14 cellular contexts compared by ENCODE assay signal in the genomic region with DNA sequence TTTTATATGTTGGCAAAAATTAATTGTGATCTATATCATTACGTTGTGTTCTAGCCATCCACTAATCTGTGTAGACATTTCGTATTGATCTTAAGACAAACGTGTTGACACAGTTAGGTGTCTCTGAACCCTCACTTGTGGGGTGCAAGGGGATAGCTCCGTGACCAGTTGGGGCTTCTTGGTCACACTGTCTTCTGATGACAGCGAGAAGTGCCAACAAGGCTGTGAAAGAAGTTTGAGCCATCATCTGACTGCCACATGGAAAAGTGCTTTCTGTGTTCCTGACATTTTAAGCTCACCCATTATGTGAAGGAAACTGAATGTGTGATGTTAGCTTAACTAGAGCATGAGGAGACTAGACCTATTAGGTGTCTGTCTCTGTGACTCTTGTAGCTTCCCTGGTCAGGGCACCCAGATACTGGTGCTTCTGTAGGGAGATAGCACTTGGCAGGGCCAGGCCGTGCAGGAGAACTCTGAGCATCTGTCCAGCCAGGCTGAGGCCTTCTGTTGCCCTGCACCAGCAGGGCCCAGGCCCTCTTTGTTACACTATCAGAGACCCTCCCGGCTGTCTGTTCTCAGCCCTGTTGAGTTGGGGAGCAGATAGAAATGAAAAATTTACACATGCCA. TPM values are rescaled to one million over a fixed set of nuclear protein-coding genes. Genes with fewer than 3 reads are reported as not detected.
DNase-seq lines count a peak whose midpoint lies in the region; ATAC-seq and TF ChIP-seq lines count a peak whose summit lies in the region.
"Had no signal": no experiment of that assay in that cellular context is flagged by ENCODE, and none has a peak within 500 bp of the region (broad histone marks: within the 10 kb centered on the region; RNA-seq: fewer than 3 reads in every experiment).

No MANE protein-coding gene starts in this region.

- no peaks in the 10 kb centered on the region for H3K9me3 ChIP-seq in left ventricle myocardium inferior (replicated peaks)
- no peaks in the 10 kb centered on the region for H3K9me3 ChIP-seq in effector memory CD4-positive, alpha-beta T cell (ENCODE audit: control insufficient read depth, low read length)
- H3K9me3 ChIP-seq: BE2C had no signal

- DNase-seq in natural killer cell (no peak), left ventricle myocardium inferior (no peak)
- no peak for DNase-seq in natural killer cell treated with Interleukin-12 subunit alpha and Interleukin-12 subunit beta and Interleukin-15 and Interleukin-18, amount 100 ng/mL, for 72 hours (ENCODE audit: low spot score)
- no peak for DNase-seq in effector memory CD4-positive, alpha-beta T cell
- DNase-seq: BE2C; CD8-positive, alpha-beta T cell; H7; Kasumi-1; NCI-H187 treated with DMSO at 0.1 percent for 48 hours; NCI-H446 treated with DMSO at 0.1 percent for 48 hours; NCI-H748 treated with DMSO at 0.1 percent for 48 hours had no signal

- peaks cover 62% of the 10 kb centered on the region for H3K4me1 ChIP-seq in left ventricle myocardium inferior
- no peaks in the 10 kb centered on the region for H3K4me1 ChIP-seq in effector memory CD4-positive, alpha-beta T cell (ENCODE audit: control insufficient read depth, insufficient read depth, low read length, poor library complexity, severe bottlenecking)
- H3K4me1 ChIP-seq: BE2C had no signal

- H3K27me3 ChIP-seq in left ventricle myocardium inferior (ENCODE audit: low read depth): no peaks in the 10 kb centered on the region
- H3K27me3 ChIP-seq in effector memory CD4-positive, alpha-beta T cell (replicated peaks; ENCODE audit: control insufficient read depth, insufficient read depth, low read length, poor library complexity, severe bottlenecking): no peaks in the 10 kb centered on the region
- H3K27me3 ChIP-seq: BE2C had no signal

- H3K27me3 Mint-ChIP-seq in natural killer cell (ENCODE audit: low read depth in 2 of 2) (no peaks in the 10 kb centered on the region), brain (no peaks in the 10 kb centered on the region)
- H3K27me3 Mint-ChIP-seq in natural killer cell treated with Interleukin-12 subunit alpha and Interleukin-12 subunit beta and Interleukin-15 and Interleukin-18, amount 100 ng/mL, for 72 hours: no peaks in the 10 kb centered on the region

- H3K36me3 ChIP-seq in left ventricle myocardium inferior: peaks cover 40% of the 10 kb centered on the region
- H3K36me3 ChIP-seq in effector memory CD4-positive, alpha-beta T cell (ENCODE audit: control insufficient read depth, insufficient read depth, low read length): peaks cover 53% of the 10 kb centered on the region

- no peak overlapping the region for H3K4me3 ChIP-seq in left ventricle myocardium inferior
- H3K4me3 ChIP-seq in effector memory CD4-positive, alpha-beta T cell (ENCODE audit: insufficient read depth, low read depth, low read length, poor library complexity, severe bottlenecking): no peak overlapping the region

- intact Hi-C loops in natural killer cell (cut with micrococcal nuclease): no loop called here
- intact Hi-C loops in left ventricle myocardium inferior (cut with micrococcal nuclease): no loop called here

- no peaks in the 10 kb centered on the region for H3K9me3 Mint-ChIP-seq in natural killer cell
- no peaks in the 10 kb centered on the region for H3K9me3 Mint-ChIP-seq in natural killer cell treated with Interleukin-12 subunit alpha and Interleukin-12 subunit beta and Interleukin-15 and Interleukin-18, amount 100 ng/mL, for 72 hours
- H3K9me3 Mint-ChIP-seq in brain: no peaks in the 10 kb centered on the region
- H3K9me3 Mint-ChIP-seq: CD8-positive, alpha-beta T cell had no signal

- no peak for TF ChIP-seq CTCF in natural killer cell (IDR thresholded peaks at IDR 0.05)
- TF ChIP-seq CTCF in brain (conservative IDR thresholded peaks at IDR 0.05): no peak
- no peak for TF ChIP-seq CTCF in left ventricle myocardium inferior (IDR thresholded peaks at IDR 0.05; ENCODE audit: borderline replicate concordance)

- H3K27ac Mint-ChIP-seq in natural killer cell (peak overlapping the region; percentile 31 to 58), brain (peak overlapping the region in 3 of 5 experiments; percentile 7 to 79 (median 11))
- peak overlapping the region in 1 of 2 donors; percentile 18 for H3K27ac Mint-ChIP-seq in natural killer cell treated with Interleukin-12 subunit alpha and Interleukin-12 subunit beta and Interleukin-15 and Interleukin-18, amount 100 ng/mL, for 72 hours
- H3K27ac Mint-ChIP-seq: CD8-positive, alpha-beta T cell had no signal

- peaks cover 39 to 40% of the 10 kb centered on the region in 2 donors for H3K4me1 Mint-ChIP-seq in natural killer cell
- peaks cover 24 to 25% of the 10 kb centered on the region in 2 donors for H3K4me1 Mint-ChIP-seq in natural killer cell treated with Interleukin-12 subunit alpha and Interleukin-12 subunit beta and Interleukin-15 and Interleukin-18, amount 100 ng/mL, for 72 hours (ENCODE audit: low read depth in 2 of 2)
- H3K4me1 Mint-ChIP-seq in brain: no peaks in the 10 kb centered on the region

- H3K36me3 Mint-ChIP-seq in natural killer cell: no peaks in the 10 kb centered on the region
- peaks cover 15% of the 10 kb centered on the region for H3K36me3 Mint-ChIP-seq in natural killer cell treated with Interleukin-12 subunit alpha and Interleukin-12 subunit beta and Interleukin-15 and Interleukin-18, amount 100 ng/mL, for 72 hours
- peaks cover 47% of the 10 kb centered on the region for H3K36me3 Mint-ChIP-seq in brain

- H3K4me3 Mint-ChIP-seq in natural killer cell (no peak overlapping the region), brain (no peak overlapping the region)
- H3K4me3 Mint-ChIP-seq in natural killer cell treated with Interleukin-12 subunit alpha and Interleukin-12 subunit beta and Interleukin-15 and Interleukin-18, amount 100 ng/mL, for 72 hours: no peak overlapping the region
- H3K4me3 Mint-ChIP-seq: CD8-positive, alpha-beta T cell had no signal

- ATAC-seq in natural killer cell (no peak), HG02840 (IDR thresholded peaks at IDR 0.05; ENCODE audit: low FRiP score, unreplicated experiment) (no peak), HG03196 (IDR thresholded peaks at IDR 0.05; ENCODE audit: unreplicated experiment) (no peak)
- no peak for ATAC-seq in natural killer cell treated with Interleukin-12 subunit alpha and Interleukin-12 subunit beta and Interleukin-15 and Interleukin-18, amount 100 ng/mL, for 72 hours
- ATAC-seq: CD8-positive, alpha-beta T cell had no signal

- H3K27ac ChIP-seq in left ventricle myocardium inferior (replicated peaks): peak overlapping the region; percentile 62
- no peak overlapping the region for H3K27ac ChIP-seq in effector memory CD4-positive, alpha-beta T cell (ENCODE audit: insufficient read depth, low read length, poor library complexity, severe bottlenecking)

RNA-seq across cellular contexts. Expression of a gene that starts 52.8 kb away (rescaled TPM):
- 10 to 100 TPM; 24.8 to 28.1 (median 26.4) TPM for total RNA-seq in natural killer cell
- 10 to 100 TPM; 14.9 to 19.5 TPM for total RNA-seq in natural killer cell treated with Interleukin-12 subunit alpha and Interleukin-12 subunit beta and Interleukin-15 and Interleukin-18, amount 100 ng/mL, for 72 hours
- polyA plus RNA-seq in brain (ENCODE audit: insufficient read depth, low read depth, low replicate concordance): 63.6 TPM
- 27.4 TPM for total RNA-seq in left ventricle myocardium inferior
